In the genomic region with DNA sequence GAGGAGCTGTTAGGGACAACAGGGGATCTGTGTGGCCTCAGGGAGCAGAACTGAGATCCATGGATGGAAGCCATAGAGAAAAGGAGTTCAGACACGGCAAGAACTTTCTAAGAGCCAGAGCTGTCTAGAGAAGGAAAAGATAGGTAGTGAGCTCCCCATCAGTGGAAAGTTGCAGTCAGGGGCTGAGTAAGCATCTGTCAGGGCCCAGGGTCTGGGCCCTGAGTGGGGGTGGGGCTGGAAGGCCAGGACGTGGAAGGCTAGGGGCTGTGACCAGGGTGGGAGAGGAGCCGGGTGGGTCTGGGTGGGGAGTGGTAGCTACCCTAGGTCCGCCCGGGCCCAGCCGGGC, we compare ENCODE assay signal across 8 cellular contexts. TPM values are rescaled to one million over a fixed set of nuclear protein-coding genes. Genes with fewer than 3 reads are reported as not detected.
DNase-seq lines count a peak whose midpoint lies in the region; ATAC-seq and TF ChIP-seq lines count a peak whose summit lies in the region.

No MANE protein-coding gene starts in this region.

- peak overlapping the region; percentile 37 for H3K4me3 ChIP-seq in CD4-positive, CD25-positive, alpha-beta regulatory T cell (ENCODE audit: low read depth, low read length)

- peaks cover 1% of the 10 kb centered on the region for H3K36me3 ChIP-seq in CD4-positive, CD25-positive, alpha-beta regulatory T cell (ENCODE audit: control insufficient read depth, insufficient read depth, low read length)

- H3K4me3 Mint-ChIP-seq in CD4-positive, CD25-positive, alpha-beta regulatory T cell, result peak overlapping the region; percentile 81 to 98 (median 87)
- peak overlapping the region; percentile 78 for H3K4me3 Mint-ChIP-seq in activated naive CD8-positive, alpha-beta T cell treated with anti-CD3 and anti-CD28 coated beads, Interleukin-2, amount 10 ng/mL, durations not matched to agents 7 days and 5 days
- H3K4me3 Mint-ChIP-seq in nephron progenitor cell, result peak overlapping the region; percentile 77

- DNase-seq in CD4-positive, CD25-positive, alpha-beta regulatory T cell, result no peak
- DNase-seq in activated naive CD8-positive, alpha-beta T cell treated with anti-CD3 and anti-CD28 coated beads, Interleukin-2, amount 10 ng/mL, durations not matched to agents 7 days and 5 days, result no peak
- DNase-seq in nephron progenitor cell (no peak), NAMALWA (ENCODE audit: low spot score) (no peak)
- no peak for DNase-seq in stimulated activated CD4-positive, alpha-beta T cell treated with anti-CD3 and anti-CD28 coated beads, Interleukin-2, amount 100 ng/mL, for 24 hours

- ATAC-seq in CD4-positive, CD25-positive, alpha-beta regulatory T cell (ENCODE audit: low read depth in 2 of 2), result no peak
- ATAC-seq in HG02623 (IDR thresholded peaks at IDR 0.05; ENCODE audit: unreplicated experiment), result peak; percentile 19
- no peak for ATAC-seq in activated naive CD8-positive, alpha-beta T cell treated with anti-CD3 and anti-CD28 coated beads, Interleukin-2, amount 10 ng/mL, durations not matched to agents 7 days and 5 days (ENCODE audit: low read depth)
- no peak for ATAC-seq in HG03571 (IDR thresholded peaks at IDR 0.05; ENCODE audit: unreplicated experiment)
- ATAC-seq in HG03469 (IDR thresholded peaks at IDR 0.05; ENCODE audit: unreplicated experiment), result no peak

- peaks cover 0 to 2% (median 0%) of the 10 kb centered on the region in 7 donors for H3K9me3 Mint-ChIP-seq in CD4-positive, CD25-positive, alpha-beta regulatory T cell
- peaks cover 3% of the 10 kb centered on the region for H3K9me3 Mint-ChIP-seq in activated naive CD8-positive, alpha-beta T cell treated with anti-CD3 and anti-CD28 coated beads, Interleukin-2, amount 10 ng/mL, durations not matched to agents 7 days and 5 days
- H3K9me3 Mint-ChIP-seq in nephron progenitor cell, result peaks cover 68% of the 10 kb centered on the region

- H3K9me3 ChIP-seq in CD4-positive, CD25-positive, alpha-beta regulatory T cell (ENCODE audit: control insufficient read depth in 2 of 2, low read length in 2 of 2), result no peaks in the 10 kb centered on the region

- H3K4me1 Mint-ChIP-seq in CD4-positive, CD25-positive, alpha-beta regulatory T cell, result peaks cover 7 to 48% (median 21%) of the 10 kb centered on the region in 4 donors
- H3K4me1 Mint-ChIP-seq in activated naive CD8-positive, alpha-beta T cell treated with anti-CD3 and anti-CD28 coated beads, Interleukin-2, amount 10 ng/mL, durations not matched to agents 7 days and 5 days, result peaks cover 24% of the 10 kb centered on the region
- H3K4me1 Mint-ChIP-seq in nephron progenitor cell, result peaks cover 34% of the 10 kb centered on the region

- no peaks in the 10 kb centered on the region for H3K27me3 ChIP-seq in CD4-positive, CD25-positive, alpha-beta regulatory T cell (ENCODE audit: control insufficient read depth, insufficient read depth, low read length)

- no peak for TF ChIP-seq CTCF in nephron progenitor cell (IDR thresholded peaks at IDR 0.05)

- H3K4me1 ChIP-seq in CD4-positive, CD25-positive, alpha-beta regulatory T cell (ENCODE audit: control insufficient read depth, insufficient read depth, low read length, poor library complexity, severe bottlenecking), result peaks cover 13% of the 10 kb centered on the region

- POLR2A ChIA-PET in activated naive CD8-positive, alpha-beta T cell treated with anti-CD3 and anti-CD28 coated beads, Interleukin-2, amount 10 ng/mL, durations not matched to agents 7 days and 5 days (lab: Charles Lee), result interaction anchor here (0.7 to 2.9 kb wide), 6 partner anchors 10 to 70 kb away, joined by 3 to 28 read pairs (median 5); no protein-coding TSS in a partner anchor

- peaks cover 7% of the 10 kb centered on the region for H3K36me3 Mint-ChIP-seq in CD4-positive, CD25-positive, alpha-beta regulatory T cell
- H3K36me3 Mint-ChIP-seq in activated naive CD8-positive, alpha-beta T cell treated with anti-CD3 and anti-CD28 coated beads, Interleukin-2, amount 10 ng/mL, durations not matched to agents 7 days and 5 days, result peaks cover 31% of the 10 kb centered on the region
- peaks cover 8% of the 10 kb centered on the region for H3K36me3 Mint-ChIP-seq in nephron progenitor cell (ENCODE audit: low read depth)

- no peaks in the 10 kb centered on the region for H3K27me3 Mint-ChIP-seq in CD4-positive, CD25-positive, alpha-beta regulatory T cell
- H3K27me3 Mint-ChIP-seq in activated naive CD8-positive, alpha-beta T cell treated with anti-CD3 and anti-CD28 coated beads, Interleukin-2, amount 10 ng/mL, durations not matched to agents 7 days and 5 days, result no peaks in the 10 kb centered on the region
- no peaks in the 10 kb centered on the region for H3K27me3 Mint-ChIP-seq in nephron progenitor cell (ENCODE audit: low read depth, poor library complexity)

- peak overlapping the region; percentile 43 to 86 (median 68) for H3K27ac Mint-ChIP-seq in CD4-positive, CD25-positive, alpha-beta regulatory T cell
- peak overlapping the region; percentile 84 for H3K27ac Mint-ChIP-seq in activated naive CD8-positive, alpha-beta T cell treated with anti-CD3 and anti-CD28 coated beads, Interleukin-2, amount 10 ng/mL, durations not matched to agents 7 days and 5 days
- H3K27ac Mint-ChIP-seq in nephron progenitor cell, result no peak overlapping the region

- H3K27ac ChIP-seq in CD4-positive, CD25-positive, alpha-beta regulatory T cell (ENCODE audit: insufficient read depth, low read length, poor library complexity, severe bottlenecking), result peak overlapping the region; percentile 47

RNA-seq across cellular contexts. Expression of a gene that starts 0.3 kb away (rescaled TPM):
- 339 TPM for total RNA-seq in CD4-positive, CD25-positive, alpha-beta regulatory T cell
- polyA plus RNA-seq in CD4-positive, CD25-positive, alpha-beta regulatory T cell, result 100 to 1,000 TPM; 382 to 527 (median 469) TPM
- total RNA-seq in activated naive CD8-positive, alpha-beta T cell treated with anti-CD3 and anti-CD28 coated beads, Interleukin-2, amount 10 ng/mL, durations not matched to agents 7 days and 5 days, result 100 to 1,000 TPM; 483 to 487 TPM
